Comparison of ENCODE assay signal across 1 cellular context in the genomic region with DNA sequence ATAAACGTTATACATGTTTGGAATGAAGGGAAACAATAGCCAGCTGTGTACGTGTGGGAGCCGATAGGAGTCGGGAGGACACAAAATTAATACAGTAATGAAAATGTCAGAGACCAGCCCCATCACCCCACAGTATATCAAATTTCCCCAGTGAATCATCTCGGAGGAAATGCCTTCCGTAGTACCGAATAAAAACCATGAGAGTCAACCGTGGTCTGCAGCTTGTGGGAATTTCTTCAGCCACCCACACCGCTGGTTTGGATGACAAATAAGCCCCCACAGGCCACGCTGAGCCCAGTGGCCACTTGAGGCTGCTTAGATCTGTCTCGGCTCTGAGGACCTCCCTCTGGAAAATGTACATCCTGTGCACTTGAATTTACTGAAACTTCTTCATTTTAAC.
TF ChIP-seq lines count a peak whose summit lies in the region.

No MANE protein-coding gene starts in this region.

TF ChIP-seq in IMR-90, 13 proteins besides CTCF, POLR2A, EP300 and RAD21:
- TF ChIP-seq, protein P1, sequence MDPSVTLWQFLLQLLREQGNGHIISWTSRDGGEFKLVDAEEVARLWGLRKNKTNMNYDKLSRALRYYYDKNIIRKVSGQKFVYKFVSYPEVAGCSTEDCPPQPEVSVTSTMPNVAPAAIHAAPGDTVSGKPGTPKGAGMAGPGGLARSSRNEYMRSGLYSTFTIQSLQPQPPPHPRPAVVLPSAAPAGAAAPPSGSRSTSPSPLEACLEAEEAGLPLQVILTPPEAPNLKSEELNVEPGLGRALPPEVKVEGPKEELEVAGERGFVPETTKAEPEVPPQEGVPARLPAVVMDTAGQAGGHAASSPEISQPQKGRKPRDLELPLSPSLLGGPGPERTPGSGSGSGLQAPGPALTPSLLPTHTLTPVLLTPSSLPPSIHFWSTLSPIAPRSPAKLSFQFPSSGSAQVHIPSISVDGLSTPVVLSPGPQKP (IDR thresholded peaks at IDR 0.05; ENCODE audit: borderline replicate concordance, low read depth, low read length), result no peak
- TF ChIP-seq NFE2L2 (IDR thresholded peaks at IDR 0.05; ENCODE audit: low read depth, low read length) (0 out of 2 replicates have a peak, but pooled peaks have one; percentile 3), CHD1 (IDR thresholded peaks at IDR 0.05; ENCODE audit: low read depth, low read length) (no peak), CEBPB (IDR thresholded peaks at IDR 0.05; ENCODE audit: low read depth, low read length) (peak; percentile 45; the same call in 1 of the 2 replicates), MAFK (IDR thresholded peaks at IDR 0.05; ENCODE audit: low read depth, low read length) (0 out of 2 replicates have a peak, but pooled peaks have one; percentile 3), MXI1 (IDR thresholded peaks at IDR 0.05; ENCODE audit: borderline replicate concordance, low read depth, low read length) (peak; percentile 33; the same call in 1 of the 2 replicates), BHLHE40 (IDR thresholded peaks at IDR 0.05; ENCODE audit: low read depth, low read length) (peak; percentile 66), SMC3 (IDR thresholded peaks at IDR 0.05; ENCODE audit: low read depth, low read length) (peak; percentile 31), FOS (IDR thresholded peaks at IDR 0.05; ENCODE audit: low read depth, low read length) (peak; percentile 97), MAZ (IDR thresholded peaks at IDR 0.05; ENCODE audit: borderline replicate concordance, low read depth, low read length) (peak; percentile 86; the same call in 1 of the 2 replicates)
- TF ChIP-seq, protein P2, sequence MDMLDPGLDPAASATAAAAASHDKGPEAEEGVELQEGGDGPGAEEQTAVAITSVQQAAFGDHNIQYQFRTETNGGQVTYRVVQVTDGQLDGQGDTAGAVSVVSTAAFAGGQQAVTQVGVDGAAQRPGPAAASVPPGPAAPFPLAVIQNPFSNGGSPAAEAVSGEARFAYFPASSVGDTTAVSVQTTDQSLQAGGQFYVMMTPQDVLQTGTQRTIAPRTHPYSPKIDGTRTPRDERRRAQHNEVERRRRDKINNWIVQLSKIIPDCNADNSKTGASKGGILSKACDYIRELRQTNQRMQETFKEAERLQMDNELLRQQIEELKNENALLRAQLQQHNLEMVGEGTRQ (IDR thresholded peaks at IDR 0.05; ENCODE audit: low read depth, low read length), result no peak
